11 cellular contexts compared by ENCODE assay signal in the genomic region with DNA sequence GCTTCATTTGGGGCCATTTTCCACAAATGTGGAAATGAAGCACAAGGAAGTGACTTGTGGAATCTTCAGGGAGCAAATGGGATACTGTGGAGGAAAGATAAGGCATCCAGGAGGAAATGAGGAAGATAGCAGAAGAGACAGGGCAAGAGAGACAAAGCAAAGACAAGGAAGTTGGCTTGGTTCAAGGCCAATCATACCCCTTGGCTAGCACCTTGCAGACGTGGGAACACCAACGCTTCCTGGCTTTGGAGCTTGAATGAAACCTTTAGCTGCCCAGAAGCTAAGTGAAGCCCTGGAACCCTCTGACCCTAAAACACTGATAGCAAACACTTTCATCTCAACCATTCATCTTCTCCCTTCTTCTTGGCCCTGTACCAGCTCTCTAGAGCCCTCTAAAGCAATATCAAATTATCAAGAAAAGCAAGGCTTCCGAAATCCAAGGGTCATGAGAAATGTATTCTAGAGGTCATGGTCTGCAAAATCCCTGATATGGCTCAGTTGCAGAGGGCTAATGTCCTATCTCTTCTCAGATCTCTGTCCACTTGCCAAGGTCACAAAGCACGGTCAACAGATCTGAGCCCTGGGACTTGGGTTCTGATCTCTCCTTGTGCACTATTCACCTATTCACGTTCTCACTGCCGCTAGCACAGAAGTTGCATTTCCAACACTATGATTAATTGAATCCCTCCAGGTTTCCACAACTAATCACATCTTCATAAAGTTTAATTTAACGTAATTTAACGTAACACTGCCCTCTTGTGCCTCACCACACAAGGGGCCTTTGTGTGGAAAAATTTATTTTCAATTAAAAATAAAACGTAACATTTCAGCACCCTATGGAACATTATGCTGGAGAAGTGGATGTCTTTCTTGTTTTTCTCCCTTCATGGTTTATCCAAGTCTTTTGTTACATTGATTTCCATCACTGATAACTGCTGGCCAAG.
DNase-seq lines count a peak whose midpoint lies in the region; ATAC-seq and TF ChIP-seq lines count a peak whose summit lies in the region.
"Had no signal": no experiment of that assay in that cellular context is flagged by ENCODE, and none has a peak within 500 bp of the region (broad histone marks: within the 10 kb centered on the region; RNA-seq: fewer than 3 reads in every experiment).

No MANE protein-coding gene starts in this region.

- in situ Hi-C loops in gastrocnemius medialis (cut with MboI; ENCODE audit: low sequenced_read_pairs in 4 of 4), result loop anchor here in 2 of 4 donors (10.0 to 25.0 kb wide), 2 partner anchors 708 to 711 kb away; no protein-coding TSS in a partner anchor

- TF ChIP-seq CTCF in GM23338 (conservative IDR thresholded peaks at IDR 0.05; ENCODE audit: low read depth in 2 of 2) (peak; percentile 59 to 60), gastroesophageal sphincter (IDR thresholded peaks at IDR 0.05) (peak; percentile 31 to 67 (median 53)), gastrocnemius medialis (IDR thresholded peaks at IDR 0.05 in 4 of 5, conservative IDR thresholded peaks at IDR 0.05 in 1 of 5) (peak in 3 of 5 experiments; percentile 28 to 44 (median 29))

- WGBS in gastroesophageal sphincter (ENCODE audit: low coverage in 1 of 2), 2 donors, result 10 to 23% methylated on average over 6 to 9 of the region's 9 CpGs

- no peaks in the 10 kb centered on the region for H3K9me3 ChIP-seq in gastroesophageal sphincter
- H3K9me3 ChIP-seq in gastrocnemius medialis, result no peaks in the 10 kb centered on the region

- no peaks in the 10 kb centered on the region for H3K27me3 Mint-ChIP-seq in GM23338 (ENCODE audit: insufficient read depth, low read depth, poor library complexity)
- H3K27me3 Mint-ChIP-seq: naive B cell had no signal

- H3K9me2 ChIP-seq in GM23338 (ENCODE audit: insufficient read depth), result no peaks in the 10 kb centered on the region

- no peaks in the 10 kb centered on the region for H3K9me3 Mint-ChIP-seq in GM23338

- H3K4me3 ChIP-seq in GM23338 (no peak overlapping the region), gastroesophageal sphincter (no peak overlapping the region), gastrocnemius medialis (no peak overlapping the region)

- H3K27ac ChIP-seq in GM23338 (ENCODE audit: low read depth) (no peak overlapping the region), gastroesophageal sphincter (no peak overlapping the region), gastrocnemius medialis (no peak overlapping the region)
- H3K27ac ChIP-seq: epithelial cell of prostate had no signal

- ATAC-seq in GM23338 (no peak), gastroesophageal sphincter (no peak), gastrocnemius medialis (peak in 1 of 2 donors; percentile 27), GM18498 (IDR thresholded peaks at IDR 0.05; ENCODE audit: unreplicated experiment) (no peak)

- no peak overlapping the region for H2AFZ ChIP-seq in GM23338

- H3K27me3 ChIP-seq in GM23338 (ENCODE audit: insufficient read depth) (no peaks in the 10 kb centered on the region), gastroesophageal sphincter (no peaks in the 10 kb centered on the region), gastrocnemius medialis (no peaks in the 10 kb centered on the region)

- DNase-seq in GM23338 (ENCODE audit: low spot score) (peak; percentile 24), amniotic epithelial cell (ENCODE audit: low read depth) (peak; percentile 66), gastrocnemius medialis (no peak), head of caudate nucleus (no peak), AG08396 (ENCODE audit: low spot score) (no peak), posterior cingulate gyrus (no peak)
- DNase-seq: naive B cell, NCI-H1417 treated with DMSO at 0.1 percent for 48 hours had no signal

- H3K27ac Mint-ChIP-seq in GM23338, result no peak overlapping the region
- H3K27ac Mint-ChIP-seq: naive B cell had no signal

- TF ChIP-seq EP300 in gastroesophageal sphincter (IDR thresholded peaks at IDR 0.05), result no peak

- H3K36me3 Mint-ChIP-seq in GM23338 (ENCODE audit: low read depth), result no peaks in the 10 kb centered on the region
- H3K36me3 Mint-ChIP-seq: naive B cell had no signal

- no peak overlapping the region for H3K4me2 ChIP-seq in GM23338

- no peaks in the 10 kb centered on the region for H3K79me2 ChIP-seq in GM23338 (replicated peaks; ENCODE audit: insufficient read depth)

- H3K4me3 Mint-ChIP-seq in GM23338, result no peak overlapping the region
- H3K4me3 Mint-ChIP-seq: naive B cell had no signal

- H3F3A ChIP-seq in GM23338 (replicated peaks; ENCODE audit: low read depth), result no peaks in the 10 kb centered on the region

- no peaks in the 10 kb centered on the region; the same call in 2 of the 3 replicates for H3K4me1 Mint-ChIP-seq in GM23338
- H3K4me1 Mint-ChIP-seq: naive B cell had no signal

- intact Hi-C loops in gastrocnemius medialis (cut with DNase I; ENCODE audit: low total_unique reads), result loop anchor here (5.0 kb wide), 1 partner anchor 713 kb away; no protein-coding TSS in a partner anchor
- intact Hi-C loops in head of caudate nucleus (cut with DNase I), result no loop called here
- intact Hi-C loops in posterior cingulate gyrus (cut with DNase I), result loop anchor here (5.0 kb wide), 1 partner anchor 713 kb away; no protein-coding TSS in a partner anchor

- no peaks in the 10 kb centered on the region for H3K36me3 ChIP-seq in GM23338 (ENCODE audit: insufficient read depth)
- H3K36me3 ChIP-seq in gastroesophageal sphincter, result no peaks in the 10 kb centered on the region
- no peaks in the 10 kb centered on the region for H3K36me3 ChIP-seq in gastrocnemius medialis

- TF ChIP-seq POLR2A in gastroesophageal sphincter (IDR thresholded peaks at IDR 0.05) (no peak), gastrocnemius medialis (IDR thresholded peaks at IDR 0.05) (no peak)

- H3K4me1 ChIP-seq in GM23338 (ENCODE audit: insufficient read depth), result no peaks in the 10 kb centered on the region
- peaks cover 0 to 9% (median 0%) of the 10 kb centered on the region in 3 donors for H3K4me1 ChIP-seq in gastroesophageal sphincter
- H3K4me1 ChIP-seq in gastrocnemius medialis, result no peaks in the 10 kb centered on the region

- no peaks in the 10 kb centered on the region for H4K20me1 ChIP-seq in GM23338 (replicated peaks; ENCODE audit: insufficient read depth)

TF ChIP-seq in GM23338, 12 proteins besides CTCF, POLR2A, EP300 and RAD21 (continues in another document):
- TF ChIP-seq EZH2phosphoT487 (IDR thresholded peaks at IDR 0.05; ENCODE audit: unreplicated experiment) (no peak), REST (IDR thresholded peaks at IDR 0.05; ENCODE audit: unreplicated experiment) (no peak), EZH2 (IDR thresholded peaks at IDR 0.05; ENCODE audit: low read depth, unreplicated experiment) (no peak), STAT1 (IDR thresholded peaks at IDR 0.05; ENCODE audit: unreplicated experiment) (no peak), ZNF331 (CRISPR knock-in tag; IDR thresholded peaks at IDR 0.05; ENCODE audit: low read depth) (no peak), NANOG (IDR thresholded peaks at IDR 0.05; ENCODE audit: borderline replicate concordance) (no peak), ZNF114 (CRISPR knock-in tag; IDR thresholded peaks at IDR 0.05) (no peak), JUNB (IDR thresholded peaks at IDR 0.05; ENCODE audit: unreplicated experiment) (no peak), CREB1 (CRISPR knock-in tag; IDR thresholded peaks at IDR 0.05; ENCODE audit: low read depth) (no peak)
- TF ChIP-seq, protein P1, sequence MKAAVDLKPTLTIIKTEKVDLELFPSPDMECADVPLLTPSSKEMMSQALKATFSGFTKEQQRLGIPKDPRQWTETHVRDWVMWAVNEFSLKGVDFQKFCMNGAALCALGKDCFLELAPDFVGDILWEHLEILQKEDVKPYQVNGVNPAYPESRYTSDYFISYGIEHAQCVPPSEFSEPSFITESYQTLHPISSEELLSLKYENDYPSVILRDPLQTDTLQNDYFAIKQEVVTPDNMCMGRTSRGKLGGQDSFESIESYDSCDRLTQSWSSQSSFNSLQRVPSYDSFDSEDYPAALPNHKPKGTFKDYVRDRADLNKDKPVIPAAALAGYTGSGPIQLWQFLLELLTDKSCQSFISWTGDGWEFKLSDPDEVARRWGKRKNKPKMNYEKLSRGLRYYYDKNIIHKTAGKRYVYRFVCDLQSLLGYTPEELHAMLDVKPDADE (IDR thresholded peaks at IDR 0.05), result no peak

Comparison
In these comparisons a context has a peak if more than half of its experiments do, and no peak if none do; other contexts are left out.
1. DNase-seq: peak in GM23338 (single experiment) and amniotic epithelial cell (single experiment); none in gastrocnemius medialis (0 of 2), head of caudate nucleus (0 of 42), AG08396 (single experiment) and posterior cingulate gyrus (0 of 10).
2. Peak in every context shown above with its lines, with median percentiles within 50 percentile points of each other: CTCF ChIP-seq.